ENCODE assay signal across 8 cellular contexts in genomic region chr19:49766938-49767315, GRCh38. TPM values are rescaled to one million over a fixed set of nuclear protein-coding genes. Genes with fewer than 3 reads are reported as not detected.
DNase-seq lines count a peak whose midpoint lies in the region; ATAC-seq and TF ChIP-seq lines count a peak whose summit lies in the region.

AP2A1 (plus strand) TSS chr19:49767001; CDS start chr19:49767134, 133 bp downstream.

- H3K27me3 ChIP-seq in BJ (ENCODE audit: control insufficient read depth, insufficient read depth, low read length) (no peaks in the 10 kb centered on the region), HUES48 (ENCODE audit: control insufficient read depth, insufficient read depth, low read length) (no peaks in the 10 kb centered on the region), breast epithelium (no peaks in the 10 kb centered on the region), right lobe of liver (no peaks in the 10 kb centered on the region), thyroid gland (no peaks in the 10 kb centered on the region)

- H3K4me1 ChIP-seq in HUES48 (ENCODE audit: control insufficient read depth, insufficient read depth, low read length) (peaks cover 12% of the 10 kb centered on the region; the same call in 1 of the 2 replicates), breast epithelium (peaks cover 6 to 14% of the 10 kb centered on the region in 2 donors), right lobe of liver (peaks cover 0 to 18% (median 8%) of the 10 kb centered on the region in 4 donors), thyroid gland (peaks cover 14 to 21% of the 10 kb centered on the region in 2 donors)

- POLR2A ChIA-PET in BJ (lab: Charles Lee) = interaction anchor here (0.6 to 0.9 kb wide), 3 partner anchors 9 to 122 kb away, joined by 4 to 5 read pairs (median 4); no protein-coding TSS in a partner anchor

- no peaks in the 10 kb centered on the region for H3K9me3 ChIP-seq in HUES48 (ENCODE audit: control insufficient read depth, insufficient read depth, low read length)
- H3K9me3 ChIP-seq in breast epithelium = no peaks in the 10 kb centered on the region
- H3K9me3 ChIP-seq in right lobe of liver = no peaks in the 10 kb centered on the region
- H3K9me3 ChIP-seq in thyroid gland = no peaks in the 10 kb centered on the region

- no peak for TF ChIP-seq CTCF in BJ (IDR thresholded peaks at IDR 0.05; ENCODE audit: insufficient read depth, low read depth, low read length)
- TF ChIP-seq CTCF in breast epithelium (IDR thresholded peaks at IDR 0.05) = no peak
- TF ChIP-seq CTCF in right lobe of liver (IDR thresholded peaks at IDR 0.05) = no peak
- no peak for TF ChIP-seq CTCF in thyroid gland (IDR thresholded peaks at IDR 0.05)

- H3K9ac ChIP-seq in HUES48 (ENCODE audit: low read depth, low read length) = peak within 1 kb of the TSS; percentile 92

- under 1% methylated on average over 23 of the region's 39 CpGs for WGBS in right lobe of liver (ENCODE audit: insufficient coverage, low coverage, low lambda C conversion rate, missing lambda C conversion rate)
- WGBS in thyroid gland, 2 donors = 0 to 2% methylated on average over 5 to 29 of the region's 39 CpGs

- TF ChIP-seq POLR2A in breast epithelium (IDR thresholded peaks at IDR 0.05) (no peak), right lobe of liver (IDR thresholded peaks at IDR 0.05) (peak; percentile 15), thyroid gland (IDR thresholded peaks at IDR 0.05) (peak in 1 of 2 donors; percentile 27)

- DNase-seq in BJ (ENCODE audit: low read depth) (no peak), breast epithelium (ENCODE audit: low spot score in 2 of 2) (no peak), right lobe of liver (no peak), thyroid gland (no peak), HuH-7.5 (ENCODE audit: low spot score) (no peak), DMS79 (lab: John Stamatoyannopoulos, UW) (no peak)

- ATAC-seq in right lobe of liver (no peak), HG02973 (IDR thresholded peaks at IDR 0.05; ENCODE audit: unreplicated experiment) (no peak)

- intact Hi-C loops in breast epithelium (cut with DNase I; ENCODE audit: low total_unique reads) = loop anchor here (5.0 kb wide), 1 partner anchor 1125 kb away; no protein-coding TSS in a partner anchor
- intact Hi-C loops in right lobe of liver (cut with DNase I) = no loop called here
- intact Hi-C loops in thyroid gland (cut with DNase I) = loop anchor here (10.0 kb wide), 1 partner anchor 108 kb away; the partner anchor contains the start of genes AKT1S1 and TBC1D17

- H3K4me3 ChIP-seq in BJ (ENCODE audit: low read depth, low read length) (peak within 1 kb of the TSS; percentile 93), HUES48 (ENCODE audit: low read depth, low read length) (peak within 1 kb of the TSS; percentile 89), breast epithelium (peak within 1 kb of the TSS; percentile 82 to 96 (median 93)), right lobe of liver (peak within 1 kb of the TSS; percentile 63 to 74 (median 71)), thyroid gland (replicated peaks in 1 of 3) (peak within 1 kb of the TSS; percentile 83 to 99 (median 88))

- CTCF ChIA-PET in BJ (lab: Yijun Ruan, JAX) = interaction anchor here (1.0 to 2.1 kb wide), 2 partner anchors 49 to 94 kb away, joined by 4 to 7 read pairs; no protein-coding TSS in a partner anchor

- peaks cover 5% of the 10 kb centered on the region for H3K36me3 ChIP-seq in BJ (ENCODE audit: control insufficient read depth, insufficient read depth, low read length)
- no peaks in the 10 kb centered on the region for H3K36me3 ChIP-seq in HUES48 (ENCODE audit: control insufficient read depth, insufficient read depth, low read length)
- H3K36me3 ChIP-seq in breast epithelium = no peaks in the 10 kb centered on the region
- no peaks in the 10 kb centered on the region for H3K36me3 ChIP-seq in right lobe of liver
- no peaks in the 10 kb centered on the region for H3K36me3 ChIP-seq in thyroid gland

- H3K27ac ChIP-seq in HUES48 (ENCODE audit: low read depth, low read length) (peak within 1 kb of the TSS; percentile 98), breast epithelium (peak within 1 kb of the TSS; percentile 93 to 94), right lobe of liver (peak within 1 kb of the TSS; percentile 89 to 92 (median 89)), thyroid gland (peak within 1 kb of the TSS; percentile 87 to 92 (median 91))

RNA-seq across cellular contexts. Expression of gene AP2A1, which starts in this region (rescaled TPM):
- 82.1 and 153 TPM in 2 replicates for polyA plus RNA-seq in BJ (2011; rRNA removed)
- 110 and 142 TPM in 2 replicates for polyA minus RNA-seq in BJ (2011; rRNA and poly(A)+ RNA removed)
- 10 to 100 TPM; 42.1 to 71.0 (median 59.3) TPM for total RNA-seq in breast epithelium
- 100 to 1,000 TPM in 1 of 6 experiments, 10 to 100 TPM in 5; 38.7 to 103 (median 49.8) TPM for total RNA-seq in right lobe of liver
- total RNA-seq in thyroid gland = 10 to 100 TPM; 48.4 to 77.6 (median 66.9) TPM

Comparison
In these comparisons a context has a peak if more than half of its experiments do, and no peak if none do; other contexts are left out.
1. intact Hi-C loops: an anchor here in breast epithelium (5.0 kb wide) and thyroid gland (10.0 kb wide); none called in right lobe of liver.